Comparison of ENCODE assay signal across 17 cellular contexts in genomic region chr12:130994821-130995375, GRCh38. TPM values are rescaled to one million over a fixed set of nuclear protein-coding genes. Genes with fewer than 3 reads are reported as not detected.
DNase-seq lines count a peak whose midpoint lies in the region; ATAC-seq and TF ChIP-seq lines count a peak whose summit lies in the region.
"Had no signal": no experiment of that assay in that cellular context is flagged by ENCODE, and none has a peak within 500 bp of the region (broad histone marks: within the 10 kb centered on the region; RNA-seq: fewer than 3 reads in every experiment).

No MANE protein-coding gene starts in this region.

- peaks cover 2% of the 10 kb centered on the region; the same call in 1 of the 2 replicates for H3K27me3 ChIP-seq in Panc1 (ENCODE audit: control insufficient read depth, insufficient read depth, low read length)
- peaks cover 70% of the 10 kb centered on the region for H3K27me3 ChIP-seq in PC-9 (ENCODE audit: insufficient read depth, low read depth)
- H3K27me3 ChIP-seq: MG63 had no signal

- H3K9me3 Mint-ChIP-seq in glutamatergic neuron (ENCODE audit: unreplicated experiment) (peaks cover 13% of the 10 kb centered on the region), natural killer cell (no peaks in the 10 kb centered on the region)
- H3K9me3 Mint-ChIP-seq in stimulated activated effector memory CD8-positive, alpha-beta T cell treated with anti-CD3 and anti-CD28 coated beads, Interleukin-12 subunit alpha, Interleukin-12 subunit beta, amount 100 ng/mL, for 72 hours = no peaks in the 10 kb centered on the region
- H3K9me3 Mint-ChIP-seq: CD8-positive, alpha-beta T cell had no signal

- no peaks in the 10 kb centered on the region for H3K79me2 ChIP-seq in PC-9 (ENCODE audit: low read depth)

- DNase-seq in Panc1 (ENCODE audit: low read depth, low spot score) (no peak), glutamatergic neuron (no peak), natural killer cell (no peak), mucosa of descending colon (no peak), HK-2 (ENCODE audit: unreplicated experiment) (no peak), PC-9 (no peak)
- DNase-seq in stimulated activated effector memory CD8-positive, alpha-beta T cell treated with anti-CD3 and anti-CD28 coated beads, Interleukin-12 subunit alpha, Interleukin-12 subunit beta, amount 100 ng/mL, for 72 hours (ENCODE audit: low spot score in 2 of 2) = no peak
- DNase-seq: CD8-positive, alpha-beta T cell; DND-41; GDM1; GOT3; MG63; NCI-H1105; NCI-H1694 treated with DMSO at 0.1 percent for 48 hours; NCI-H510A had no signal

- H3K9me3 ChIP-seq in Panc1 (ENCODE audit: control insufficient read depth, insufficient read depth, low read depth, low read length) (no peaks in the 10 kb centered on the region), mucosa of descending colon (peaks cover 2% of the 10 kb centered on the region), PC-9 (ENCODE audit: insufficient read depth, low read depth) (no peaks in the 10 kb centered on the region)
- H3K9me3 ChIP-seq: MG63 had no signal

- H3K4me1 ChIP-seq in Panc1 (ENCODE audit: control insufficient read depth, insufficient read depth, low read length) (no peaks in the 10 kb centered on the region), mucosa of descending colon (ENCODE audit: low read depth) (no peaks in the 10 kb centered on the region), PC-9 (replicated peaks; ENCODE audit: insufficient read depth) (no peaks in the 10 kb centered on the region)

- H3K9me2 ChIP-seq in PC-9 (ENCODE audit: insufficient read depth) = no peaks in the 10 kb centered on the region

- in situ Hi-C loops in Panc1 (cut with HindIII; ENCODE audit: low pct_unique_long_range_greater_than_20kb, low sequenced_read_pairs) = no loop called here

- intact Hi-C loops in Panc1 (cut with micrococcal nuclease; ENCODE audit: unreplicated experiment) = no loop called here
- intact Hi-C loops in natural killer cell (cut with micrococcal nuclease) = no loop called here
- intact Hi-C loops in mucosa of descending colon (cut with DNase I, micrococcal nuclease) = no loop called here
- intact Hi-C loops in PC-9 (cut with micrococcal nuclease; ENCODE audit: unreplicated experiment) = no loop called here

- H3F3A ChIP-seq in PC-9 (ENCODE audit: insufficient read depth, low read depth) = no peaks in the 10 kb centered on the region

- CTCF ChIA-PET in Panc1 (lab: Charles Lee) (no interaction called here), PC-9 (lab: Charles Lee) (no interaction called here)

- ATAC-seq in Panc1 (peak; percentile 34; the same call in 1 of the 2 replicates), natural killer cell (peak; percentile 24 to 62 (median 25)), mucosa of descending colon (no peak)
- peak; percentile 16 for ATAC-seq in stimulated activated effector memory CD8-positive, alpha-beta T cell treated with anti-CD3 and anti-CD28 coated beads, Interleukin-12 subunit alpha, Interleukin-12 subunit beta, amount 100 ng/mL, for 72 hours
- ATAC-seq: CD8-positive, alpha-beta T cell had no signal

- H3K4me1 Mint-ChIP-seq in glutamatergic neuron (ENCODE audit: low read depth, unreplicated experiment) (peaks cover 11% of the 10 kb centered on the region), natural killer cell (peaks cover 7 to 8% of the 10 kb centered on the region in 2 donors)
- H3K4me1 Mint-ChIP-seq in stimulated activated effector memory CD8-positive, alpha-beta T cell treated with anti-CD3 and anti-CD28 coated beads, Interleukin-12 subunit alpha, Interleukin-12 subunit beta, amount 100 ng/mL, for 72 hours = no peaks in the 10 kb centered on the region

- H3K27ac Mint-ChIP-seq in glutamatergic neuron (ENCODE audit: unreplicated experiment) = peak overlapping the region; percentile 48
- peak overlapping the region in 1 of 2 donors; percentile 47 for H3K27ac Mint-ChIP-seq in natural killer cell
- H3K27ac Mint-ChIP-seq in stimulated activated effector memory CD8-positive, alpha-beta T cell treated with anti-CD3 and anti-CD28 coated beads, Interleukin-12 subunit alpha, Interleukin-12 subunit beta, amount 100 ng/mL, for 72 hours = no peak overlapping the region
- H3K27ac Mint-ChIP-seq: B cell; CD8-positive, alpha-beta T cell had no signal

- H3K4me3 ChIP-seq in Panc1 (ENCODE audit: low read depth in 2 of 2, low read length in 2 of 2) (no peak overlapping the region), mucosa of descending colon (no peak overlapping the region), PC-9 (no peak overlapping the region)
- H3K4me3 ChIP-seq: MG63 had no signal

- POLR2A ChIA-PET in Panc1 (lab: Charles Lee) (no interaction called here), PC-9 (lab: Charles Lee; ENCODE audit: unreplicated experiment) (no interaction called here)

- H3K27ac ChIP-seq in Panc1 (ENCODE audit: low read length) = no peak overlapping the region
- H3K27ac ChIP-seq in PC-9 = no peak overlapping the region

- peaks cover 2% of the 10 kb centered on the region for H3K27me3 Mint-ChIP-seq in glutamatergic neuron (ENCODE audit: unreplicated experiment)
- peaks cover 5 to 11% of the 10 kb centered on the region in 2 donors for H3K27me3 Mint-ChIP-seq in natural killer cell (ENCODE audit: low read depth in 2 of 2)

- BruUV-seq in Panc1 (replicated peaks; lab: Mats Ljungman, UMichigan) (no TSS peak), PC-9 (replicated peaks; lab: Mats Ljungman, UMichigan) (no TSS peak)

- H3K36me3 Mint-ChIP-seq in glutamatergic neuron (ENCODE audit: unreplicated experiment) (peaks cover 8% of the 10 kb centered on the region), natural killer cell (no peaks in the 10 kb centered on the region)
- H3K36me3 Mint-ChIP-seq in stimulated activated effector memory CD8-positive, alpha-beta T cell treated with anti-CD3 and anti-CD28 coated beads, Interleukin-12 subunit alpha, Interleukin-12 subunit beta, amount 100 ng/mL, for 72 hours = no peaks in the 10 kb centered on the region
- H3K36me3 Mint-ChIP-seq: CD8-positive, alpha-beta T cell had no signal

- peak overlapping the region; percentile 25 for H3K4me3 Mint-ChIP-seq in glutamatergic neuron (ENCODE audit: unreplicated experiment)
- peak overlapping the region; percentile 31 for H3K4me3 Mint-ChIP-seq in natural killer cell
- no peak overlapping the region for H3K4me3 Mint-ChIP-seq in stimulated activated effector memory CD8-positive, alpha-beta T cell treated with anti-CD3 and anti-CD28 coated beads, Interleukin-12 subunit alpha, Interleukin-12 subunit beta, amount 100 ng/mL, for 72 hours
- H3K4me3 Mint-ChIP-seq: B cell; CD8-positive, alpha-beta T cell had no signal

- no peaks in the 10 kb centered on the region for H4K20me1 ChIP-seq in PC-9 (ENCODE audit: insufficient read depth)

- TF ChIP-seq CTCF in Panc1 (IDR thresholded peaks at IDR 0.05) (no peak), glutamatergic neuron (IDR thresholded peaks at IDR 0.05; ENCODE audit: partially characterized antibody, unreplicated experiment) (no peak), natural killer cell (IDR thresholded peaks at IDR 0.05) (no peak), mucosa of descending colon (IDR thresholded peaks at IDR 0.05) (no peak), PC-9 (conservative IDR thresholded peaks at IDR 0.05) (no peak)

- no peaks in the 10 kb centered on the region for H3K36me3 ChIP-seq in Panc1 (ENCODE audit: control insufficient read depth, insufficient read depth, low read length)
- no peaks in the 10 kb centered on the region for H3K36me3 ChIP-seq in mucosa of descending colon (ENCODE audit: low read depth)
- no peaks in the 10 kb centered on the region for H3K36me3 ChIP-seq in PC-9 (ENCODE audit: low read depth)
- H3K36me3 ChIP-seq: MG63 had no signal

- H2AFZ ChIP-seq in PC-9 = no peak overlapping the region

- no peak overlapping the region for H3K4me2 ChIP-seq in PC-9

RNA-seq across cellular contexts. Expression of gene ADGRD1, which starts 41.2 kb away (rescaled TPM):
- total RNA-seq in Panc1 (2021; ENCODE audit: unreplicated experiment) (0.21 TPM), glutamatergic neuron (ENCODE audit: unreplicated experiment) (0.96 TPM), natural killer cell (1 to 10 TPM in 2 of 3 donors, under 1 TPM in 1; 0.50 to 3.9 (median 1.4) TPM), mucosa of descending colon (10 to 100 TPM in 2 of 3 donors, 1 to 10 TPM in 1; 2.6 to 18.4 (median 12.9) TPM), PC-9 (2021) (not detected in 2 replicates)
- polyA plus RNA-seq in Panc1 (2012; ENCODE audit: insufficient read length) = 0.07 TPM
- total RNA-seq: CD8-positive, alpha-beta T cell; RPMI7951 had no signal
